Comparison of ENCODE assay signal across 36 cellular contexts in the genomic region with DNA sequence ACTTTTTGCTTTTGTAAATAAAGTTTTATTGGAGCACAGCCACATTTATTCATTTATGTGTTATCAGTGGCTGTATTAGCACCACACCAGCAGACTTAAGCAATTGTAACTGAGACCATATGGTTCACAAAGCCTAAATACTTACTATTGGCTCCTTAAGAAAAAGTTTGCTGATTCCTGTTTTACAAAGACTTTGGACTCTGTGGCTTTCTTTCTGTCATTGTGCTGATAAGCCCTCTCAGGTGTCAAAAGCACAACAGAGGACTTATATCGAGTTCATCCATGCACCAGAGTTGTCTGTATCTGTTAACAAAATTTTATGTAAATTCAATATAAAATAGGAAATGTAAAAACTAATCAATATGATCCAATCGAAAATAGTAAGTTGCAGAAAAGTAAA. TPM values are rescaled to one million over a fixed set of nuclear protein-coding genes. Genes with fewer than 3 reads are reported as not detected.
"Had no signal": no experiment of that assay in that cellular context is flagged by ENCODE, and none has a peak within 500 bp of the region (broad histone marks: within the 10 kb centered on the region; RNA-seq: fewer than 3 reads in every experiment).

No MANE protein-coding gene starts in this region.

- H3K36me3 ChIP-seq: adrenal gland, brain microvascular endothelial cell, breast epithelium had no signal

- H3K9me3 ChIP-seq: adrenal gland, body of pancreas, breast epithelium had no signal

- FAIRE-seq: astrocyte, TTC549 had no signal

- H3K36me3 Mint-ChIP-seq: activated CD4-positive, alpha-beta memory T cell treated with anti-CD3 and anti-CD28 coated beads for 36 hours; activated naive CD4-positive, alpha-beta T cell treated with anti-CD3 and anti-CD28 coated beads, Interleukin-2, amount 50 U/mL, for 72 hours; activated naive CD8-positive, alpha-beta T cell treated with anti-CD3 and anti-CD28 coated beads for 36 hours had no signal

- H3K4me3 Mint-ChIP-seq: activated B cell treated with CpG ODN at 0.5 μM for 24 hours; activated CD4-positive, alpha-beta memory T cell treated with anti-CD3 and anti-CD28 coated beads for 36 hours; activated CD4-positive, alpha-beta T cell treated with anti-CD3 and anti-CD28 coated beads, Interleukin-2, amount 10 ng/mL, durations not matched to agents 24 days and 14 days; activated CD8-positive, alpha-beta T cell treated with anti-CD3 and anti-CD28 coated beads for 36 hours; activated naive CD4-positive, alpha-beta T cell treated with anti-CD3 and anti-CD28 coated beads for 36 hours; activated naive CD8-positive, alpha-beta T cell treated with anti-CD3 and anti-CD28 coated beads for 36 hours; activated T-cell treated with anti-CD3 and anti-CD28 coated beads, Interleukin-2, amount 50 U/mL, for 4 hours; activated T-cell treated with anti-CD3 and anti-CD28 coated beads, Interleukin-2, amount 50 U/mL, for 72 hours; activated T-helper 1 cell treated with anti-CD3 and anti-CD28 coated beads, Interleukin-12 subunit alpha, Interleukin-12 subunit beta, Interleukin-2, Interleukin-4 antibody, amounts not matched to agents 30 ng/mL and 10 ng/mL and 1 ng/mL, durations not matched to agents 14 hours and 24 hours and 36 hours; activated T-helper 17 cell treated with anti-CD3 and anti-CD28 coated beads, Interleukin-2, amount 50 U/mL, for 72 hours; T-helper 1 cell treated with Interleukin-12 subunit alpha and Interleukin-12 subunit beta and Interleukin-4 antibody, amounts not matched to agents 30 μg/mL and 1 μg/mL, for 36 hours; T-helper 2 cell treated with Interferon-gamma antibody and Interleukin-4, amounts not matched to agents 5 μg/mL and 100 μg/mL, for 36 hours had no signal

- H3K9me3 Mint-ChIP-seq: activated B cell treated with CpG ODN at 0.5 μM for 24 hours; activated CD4-positive, alpha-beta memory T cell treated with anti-CD3 and anti-CD28 coated beads for 36 hours; activated CD4-positive, alpha-beta T cell treated with anti-CD3 and anti-CD28 coated beads, Interleukin-2, amount 10 ng/mL, durations not matched to agents 24 days and 14 days; activated CD8-positive, alpha-beta T cell treated with anti-CD3 and anti-CD28 coated beads for 36 hours; activated naive CD4-positive, alpha-beta T cell treated with anti-CD3 and anti-CD28 coated beads for 36 hours; activated naive CD4-positive, alpha-beta T cell treated with anti-CD3 and anti-CD28 coated beads, Interleukin-2, amount 50 U/mL, for 72 hours; activated naive CD8-positive, alpha-beta T cell treated with anti-CD3 and anti-CD28 coated beads for 36 hours; activated T-cell treated with anti-CD3 and anti-CD28 coated beads, Interleukin-2, amount 50 U/mL, for 4 hours; activated T-cell treated with anti-CD3 and anti-CD28 coated beads, Interleukin-2, amount 50 U/mL, for 72 hours; activated T-helper 1 cell treated with anti-CD3 and anti-CD28 coated beads, Interleukin-12 subunit alpha, Interleukin-12 subunit beta, Interleukin-2, Interleukin-4 antibody, amounts not matched to agents 30 ng/mL and 10 ng/mL and 1 ng/mL, durations not matched to agents 14 hours and 24 hours and 36 hours; activated T-helper 17 cell treated with anti-CD3 and anti-CD28 coated beads, Interleukin-2, amount 50 U/mL, for 72 hours; T-helper 1 cell treated with Interleukin-12 subunit alpha and Interleukin-12 subunit beta and Interleukin-4 antibody, amounts not matched to agents 30 μg/mL and 1 μg/mL, for 36 hours; T-helper 2 cell treated with Interferon-gamma antibody and Interleukin-4, amounts not matched to agents 5 μg/mL and 100 μg/mL, for 36 hours had no signal

- H3K4me1 ChIP-seq: adrenal gland, body of pancreas, breast epithelium had no signal

- ATAC-seq: activated CD8-positive, alpha-beta T cell treated with anti-CD3 and anti-CD28 coated beads for 36 hours; activated naive CD4-positive, alpha-beta T cell treated with anti-CD3 and anti-CD28 coated beads, Interleukin-2, amount 50 U/mL, for 72 hours; activated T-cell treated with anti-CD3 and anti-CD28 coated beads, Interleukin-2, amount 50 U/mL, for 4 hours; activated T-cell treated with anti-CD3 and anti-CD28 coated beads, Interleukin-2, amount 50 U/mL, for 72 hours; activated T-helper 17 cell treated with anti-CD3 and anti-CD28 coated beads, Interleukin-2, amount 50 U/mL, for 72 hours; body of pancreas had no signal

- H3K27ac ChIP-seq: adrenal gland, body of pancreas, brain microvascular endothelial cell, breast epithelium, VCaP had no signal

- H3K4me3 ChIP-seq: adrenal gland, body of pancreas, breast epithelium had no signal

- DNase-seq: activated B cell treated with CpG ODN at 0.5 μM for 24 hours; activated CD4-positive, alpha-beta memory T cell treated with anti-CD3 and anti-CD28 coated beads for 36 hours; activated CD4-positive, alpha-beta T cell treated with anti-CD3 and anti-CD28 coated beads for 4 hours; activated CD4-positive, alpha-beta T cell treated with anti-CD3 and anti-CD28 coated beads, Interleukin-2, amount 10 ng/mL, durations not matched to agents 24 days and 14 days; activated CD4-positive, alpha-beta T cell treated with anti-CD3 and anti-CD28 coated beads, Interleukin-2, amount 50 U/mL, for 1 hour; activated CD4-positive, alpha-beta T cell treated with anti-CD3 and anti-CD28 coated beads, Interleukin-2, amount 50 U/mL, for 4 hours; activated CD4-positive, CD25-positive, alpha-beta regulatory T cell treated with anti-CD3 and anti-CD28 coated beads, Interleukin-2, amount 50 U/mL, for 72 hours; activated CD8-positive, alpha-beta memory T cell treated with anti-CD3 and anti-CD28 coated beads, Interleukin-2, amount 50 U/mL, for 4 hours; activated CD8-positive, alpha-beta T cell treated with anti-CD3 and anti-CD28 coated beads for 36 hours; activated effector memory CD4-positive, alpha-beta T cell treated with anti-CD3 and anti-CD28 coated beads, Interleukin-2, amount 50 U/mL, for 16 hours; activated gamma-delta T cell treated with Interleukin-2 at 50 U/mL for 16 hours; activated naive CD4-positive, alpha-beta T cell; activated naive CD4-positive, alpha-beta T cell treated with anti-CD3 and anti-CD28 coated beads for 36 hours; activated naive CD4-positive, alpha-beta T cell treated with anti-CD3 and anti-CD28 coated beads, Interleukin-2, amount 50 U/mL, for 16 hours; activated naive CD8-positive, alpha-beta T cell treated with anti-CD3 and anti-CD28 coated beads for 36 hours; activated T-cell treated with anti-CD3 and anti-CD28 coated beads for 4 hours; activated T-cell treated with anti-CD3 and anti-CD28 coated beads, Interleukin-2, amount 50 U/mL, for 1 hour; activated T-cell treated with anti-CD3 and anti-CD28 coated beads, Interleukin-2, amount 50 U/mL, for 4 hours; activated T-cell treated with anti-CD3 and anti-CD28 coated beads, Interleukin-2, amount 50 U/mL, for 72 hours; adrenal gland; amniotic stem cell; aorta; body of pancreas; brain microvascular endothelial cell; central memory CD4-positive, alpha-beta T cell; T-helper 2 cell; T-helper 9 cell had no signal

- H3K27me3 Mint-ChIP-seq: activated B cell treated with CpG ODN at 0.5 μM for 24 hours; activated CD4-positive, alpha-beta T cell treated with anti-CD3 and anti-CD28 coated beads, Interleukin-2, amount 10 ng/mL, durations not matched to agents 24 days and 14 days; activated CD8-positive, alpha-beta T cell treated with anti-CD3 and anti-CD28 coated beads for 36 hours; activated naive CD8-positive, alpha-beta T cell treated with anti-CD3 and anti-CD28 coated beads for 36 hours; activated T-helper 17 cell treated with anti-CD3 and anti-CD28 coated beads, Interleukin-2, amount 50 U/mL, for 72 hours had no signal

- H3K27ac Mint-ChIP-seq: activated B cell treated with CpG ODN at 0.5 μM for 24 hours; activated CD4-positive, alpha-beta memory T cell treated with anti-CD3 and anti-CD28 coated beads for 36 hours; activated CD4-positive, alpha-beta T cell treated with anti-CD3 and anti-CD28 coated beads, Interleukin-2, amount 10 ng/mL, durations not matched to agents 24 days and 14 days; activated CD8-positive, alpha-beta T cell treated with anti-CD3 and anti-CD28 coated beads for 36 hours; activated naive CD4-positive, alpha-beta T cell treated with anti-CD3 and anti-CD28 coated beads for 36 hours; activated naive CD4-positive, alpha-beta T cell treated with anti-CD3 and anti-CD28 coated beads, Interleukin-2, amount 50 U/mL, for 72 hours; activated naive CD8-positive, alpha-beta T cell treated with anti-CD3 and anti-CD28 coated beads for 36 hours; activated T-cell treated with anti-CD3 and anti-CD28 coated beads, Interleukin-2, amount 50 U/mL, for 72 hours; activated T-helper 1 cell treated with anti-CD3 and anti-CD28 coated beads, Interleukin-12 subunit alpha, Interleukin-12 subunit beta, Interleukin-2, Interleukin-4 antibody, amounts not matched to agents 30 ng/mL and 10 ng/mL and 1 ng/mL, durations not matched to agents 14 hours and 24 hours and 36 hours; activated T-helper 17 cell treated with anti-CD3 and anti-CD28 coated beads, Interleukin-2, amount 50 U/mL, for 72 hours; T-helper 1 cell treated with Interleukin-12 subunit alpha and Interleukin-12 subunit beta and Interleukin-4 antibody, amounts not matched to agents 30 μg/mL and 1 μg/mL, for 36 hours; T-helper 2 cell treated with Interferon-gamma antibody and Interleukin-4, amounts not matched to agents 5 μg/mL and 100 μg/mL, for 36 hours had no signal

- H3K4me1 Mint-ChIP-seq: activated B cell treated with CpG ODN at 0.5 μM for 24 hours; activated CD4-positive, alpha-beta T cell treated with anti-CD3 and anti-CD28 coated beads, Interleukin-2, amount 10 ng/mL, durations not matched to agents 24 days and 14 days; activated T-helper 17 cell treated with anti-CD3 and anti-CD28 coated beads, Interleukin-2, amount 50 U/mL, for 72 hours had no signal

- H3K27me3 ChIP-seq: adrenal gland, body of pancreas, brain microvascular endothelial cell, breast epithelium had no signal

RNA-seq across cellular contexts. Expression of gene PCSK5, which starts 55.6 kb away (rescaled TPM):
- total RNA-seq: activated B cell treated with CpG ODN at 0.5 μM for 24 hours had no signal
